In the genomic region with DNA sequence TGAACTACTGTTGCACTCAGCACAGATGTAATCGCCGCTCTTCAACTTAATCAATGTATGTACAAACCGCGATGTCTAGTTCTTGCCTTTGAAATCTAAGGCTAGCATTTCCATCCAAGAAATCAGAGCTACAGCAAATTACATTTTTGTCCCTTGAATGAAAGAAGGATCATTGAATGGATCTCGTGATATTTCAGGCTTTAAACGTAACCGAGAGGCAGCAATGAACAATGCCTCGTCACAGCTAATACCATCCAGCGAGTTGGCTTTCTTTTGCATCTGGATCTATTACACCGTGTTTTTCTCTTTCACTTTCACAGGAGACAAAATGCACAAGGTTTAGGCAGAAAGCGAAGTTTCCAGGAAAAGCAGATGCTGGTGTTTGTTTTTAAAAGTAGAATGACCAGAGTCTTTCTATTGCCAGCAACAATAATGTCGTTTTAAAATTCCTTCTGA, we compare ENCODE assay signal across 8 cellular contexts. TPM values are rescaled to one million over a fixed set of nuclear protein-coding genes. Genes with fewer than 3 reads are reported as not detected.
DNase-seq lines count a peak whose midpoint lies in the region; ATAC-seq and TF ChIP-seq lines count a peak whose summit lies in the region.

No MANE protein-coding gene starts in this region.

- peak overlapping the region in 4 of 8 donors; percentile 28 to 82 (median 56) for H3K27ac Mint-ChIP-seq in CD8-positive, alpha-beta memory T cell

- ATAC-seq in GM21447 (IDR thresholded peaks at IDR 0.05; ENCODE audit: unreplicated experiment) (peak; percentile 39), PC-3 (no peak)

- TF ChIP-seq CTCF in PC-3 (conservative IDR thresholded peaks at IDR 0.05; ENCODE audit: low read depth, low read length) (no peak), RWPE1 (conservative IDR thresholded peaks at IDR 0.05; ENCODE audit: low read depth) (no peak)

- H3K9ac ChIP-seq in PC-3 (ENCODE audit: low read length) (no peak overlapping the region), duodenal mucosa (ENCODE audit: low read depth in 1 of 2, low read length in 2 of 2) (no peak overlapping the region)

- no peaks in the 10 kb centered on the region for H3K36me3 ChIP-seq in CD8-positive, alpha-beta memory T cell (ENCODE audit: insufficient read depth, low read length)
- no peaks in the 10 kb centered on the region for H3K36me3 ChIP-seq in PC-3 (ENCODE audit: low read depth, low read length)
- no peaks in the 10 kb centered on the region for H3K36me3 ChIP-seq in duodenal mucosa (ENCODE audit: control insufficient read depth in 1 of 2, insufficient read depth in 2 of 2, low read length in 2 of 2)

- peaks cover 39 to 46% (median 41%) of the 10 kb centered on the region in 3 donors for H3K4me1 Mint-ChIP-seq in CD8-positive, alpha-beta memory T cell

- CTCF ChIA-PET in CD8-positive, alpha-beta memory T cell (lab: Charles Lee), result interaction anchor here (0.6 to 1.1 kb wide), 2 partner anchors 24 to 28 kb away, joined by 3 to 5 read pairs; no protein-coding TSS in a partner anchor
- CTCF ChIA-PET in PC-3 (lab: Charles Lee) (no interaction called here), RWPE1 (lab: Yijun Ruan, JAX) (interaction anchor here (0.6 kb wide), 2 partner anchors 18 to 490 kb away, joined by 5 to 7 read pairs; no protein-coding TSS in a partner anchor)

- H3K4me1 ChIP-seq in CD8-positive, alpha-beta memory T cell (ENCODE audit: insufficient read depth, low read length), result peaks cover 41% of the 10 kb centered on the region
- peaks cover 19% of the 10 kb centered on the region for H3K4me1 ChIP-seq in PC-3 (ENCODE audit: insufficient read depth, low read length)
- H3K4me1 ChIP-seq in duodenal mucosa (ENCODE audit: control insufficient read depth in 1 of 2, insufficient read depth in 2 of 2, low read length in 2 of 2), result peaks cover 18 to 30% of the 10 kb centered on the region in 2 donors

- peaks cover 63 to 76% of the 10 kb centered on the region in 2 donors for H3K27me3 Mint-ChIP-seq in CD8-positive, alpha-beta memory T cell

- H3K4me3 Mint-ChIP-seq in CD8-positive, alpha-beta memory T cell, result peak overlapping the region; percentile 36 to 79 (median 64)

- peak overlapping the region; percentile 96 for H3K4me2 ChIP-seq in PC-3 (ENCODE audit: low read length)

- BruUV-seq in PC-3 (replicated peaks; lab: Mats Ljungman, UMichigan), result no TSS peak

- no peak overlapping the region for H3K4me3 ChIP-seq in CD8-positive, alpha-beta memory T cell (ENCODE audit: low read length)
- peak overlapping the region; percentile 86 for H3K4me3 ChIP-seq in PC-3 (ENCODE audit: low read length)
- H3K4me3 ChIP-seq in duodenal mucosa (ENCODE audit: low read depth in 1 of 2, low read length in 2 of 2), result peak overlapping the region; percentile 25 to 47

- no peaks in the 10 kb centered on the region for H3K9me3 ChIP-seq in CD8-positive, alpha-beta memory T cell (ENCODE audit: low read length)
- H3K9me3 ChIP-seq in PC-3 (ENCODE audit: low read length), result no peaks in the 10 kb centered on the region
- H3K9me3 ChIP-seq in duodenal mucosa (ENCODE audit: control insufficient read depth in 1 of 2, low read length in 2 of 2), result no peaks in the 10 kb centered on the region

- H2AFZ ChIP-seq in PC-3 (ENCODE audit: low read length), result peak overlapping the region; percentile 82

- intact Hi-C loops in PC-3 (cut with micrococcal nuclease), result loop anchor here (10.0 kb wide), 2 partner anchors 205 to 355 kb away; no protein-coding TSS in a partner anchor

- no peaks in the 10 kb centered on the region for H3K36me3 Mint-ChIP-seq in CD8-positive, alpha-beta memory T cell

- H3K27ac ChIP-seq in CD8-positive, alpha-beta memory T cell (ENCODE audit: low read depth, low read length), result no peak overlapping the region
- H3K27ac ChIP-seq in PC-3 (ENCODE audit: low read length) (no peak overlapping the region), duodenal mucosa (ENCODE audit: low read depth, low read length) (peak overlapping the region; percentile 5), RWPE1 (no peak overlapping the region)

- no peaks in the 10 kb centered on the region for H4K20me1 ChIP-seq in PC-3 (ENCODE audit: low read length)

- no peak for DNase-seq in CD8-positive, alpha-beta memory T cell
- DNase-seq in PC-3 (peak; percentile 10), myocyte (ENCODE audit: low read depth) (peak; percentile 57), HT-29 (ENCODE audit: low spot score) (no peak), ureter (ENCODE audit: low spot score) (no peak), RWPE1 (ENCODE audit: low spot score) (no peak)

- H3K79me2 ChIP-seq in PC-3 (ENCODE audit: low read length), result no peaks in the 10 kb centered on the region

- no peaks in the 10 kb centered on the region for H3K9me2 ChIP-seq in PC-3 (replicated peaks; ENCODE audit: low read length)

- POLR2A ChIA-PET in CD8-positive, alpha-beta memory T cell (lab: Charles Lee), result interaction anchor here (0.9 kb wide), 1 partner anchor 917 kb away, joined by 3 read pairs; no protein-coding TSS in a partner anchor
- POLR2A ChIA-PET in PC-3 (lab: Charles Lee; ENCODE audit: unreplicated experiment) (no interaction called here), RWPE1 (lab: Yijun Ruan, JAX; ENCODE audit: low non-redundant PET) (no interaction called here)

- H3F3A ChIP-seq in PC-3 (ENCODE audit: low read length, unreplicated experiment), result no peaks in the 10 kb centered on the region

- peaks cover 0 to 7% (median 2%) of the 10 kb centered on the region in 5 donors for H3K9me3 Mint-ChIP-seq in CD8-positive, alpha-beta memory T cell

- peaks cover 53% of the 10 kb centered on the region for H3K27me3 ChIP-seq in CD8-positive, alpha-beta memory T cell (ENCODE audit: insufficient read depth, low read length, poor library complexity, severe bottlenecking)
- H3K27me3 ChIP-seq in PC-3 (ENCODE audit: low read length) (no peaks in the 10 kb centered on the region), duodenal mucosa (ENCODE audit: control insufficient read depth in 1 of 2, insufficient read depth in 2 of 2, low read length in 2 of 2) (peaks cover 60 to 63% of the 10 kb centered on the region in 2 donors)

RNA-seq across cellular contexts. Expression of a gene that starts 5.5 kb away (rescaled TPM):
- under 1 TPM; 0.24 to 0.35 TPM for total RNA-seq in CD8-positive, alpha-beta memory T cell
- 0.20 TPM for polyA plus RNA-seq in CD8-positive, alpha-beta memory T cell
- 0.17 and 0.26 TPM in 2 replicates for total RNA-seq in PC-3 (2014; rRNA removed)
- total RNA-seq in myocyte, result 0.26 and 0.37 TPM in 2 replicates
- polyA plus RNA-seq in myocyte (2012), result 0.16 TPM
- total RNA-seq in HT-29 (2014; rRNA removed; shearing (Covaris generic)), result not detected in 2 replicates
- total RNA-seq in ureter, result 3.6 TPM

RNA-seq across cellular contexts. Expression of a gene that starts 14.0 kb away (rescaled TPM):
- total RNA-seq in CD8-positive, alpha-beta memory T cell, result 10 to 100 TPM; 35.6 to 37.2 TPM
- polyA plus RNA-seq in CD8-positive, alpha-beta memory T cell, result 7.4 TPM
- 21.5 and 32.5 TPM in 2 replicates for total RNA-seq in PC-3 (2014; rRNA removed)
- total RNA-seq in myocyte, result 15.5 and 20.4 TPM in 2 replicates
- 13.4 TPM for polyA plus RNA-seq in myocyte (2012)
- total RNA-seq in HT-29 (2014; rRNA removed; shearing (Covaris generic)), result 31.7 and 47.6 TPM in 2 replicates
- 83.7 TPM for total RNA-seq in ureter

Comparison
In these comparisons a context has a peak if more than half of its experiments do, and no peak if none do; other contexts are left out.
1. DNase-seq: peak in PC-3 (single experiment) and myocyte (single experiment); none in CD8-positive, alpha-beta memory T cell (0 of 5), HT-29 (single experiment), ureter (single experiment) and RWPE1 (single experiment).